In genomic region chr6:72524011-72524645, GRCh38 we compare ENCODE assay signal across 13 cellular contexts.
DNase-seq lines count a peak whose midpoint lies in the region; ATAC-seq and TF ChIP-seq lines count a peak whose summit lies in the region.
"Had no signal": no experiment of that assay in that cellular context is flagged by ENCODE, and none has a peak within 500 bp of the region (broad histone marks: within the 10 kb centered on the region; RNA-seq: fewer than 3 reads in every experiment).

No MANE protein-coding gene starts in this region.

- no peaks in the 10 kb centered on the region for H3K9me3 ChIP-seq in A673 (ENCODE audit: low read depth, low read length, poor library complexity, severe bottlenecking)

- peak; percentile 65 for DNase-seq in NCI-H2107 treated with DMSO at 0.1 percent for 48 hours (lab: John Stamatoyannopoulos, UW; ENCODE audit: unreplicated experiment)
- no peak for DNase-seq in NCI-H2107 (lab: John Stamatoyannopoulos, UW)
- peak; percentile 99 for DNase-seq in NCI-H524 (lab: John Stamatoyannopoulos, UW)
- peak; percentile 2 for DNase-seq in occipital lobe (lab: John Stamatoyannopoulos, UW)
- DNase-seq in SK-N-DZ (ENCODE audit: low spot score): no peak
- DNase-seq in A673 (ENCODE audit: low spot score): no peak
- DNase-seq: activated T-cell treated with anti-CD3 and anti-CD28 coated beads, Interleukin-2, amount 50 U/mL, for 4 hours; H9; NCI-H1048; RPMI8226; substantia nigra had no signal

- no peak overlapping the region for H3K4me3 ChIP-seq in A673 (ENCODE audit: low read depth, low read length, poor library complexity, severe bottlenecking)

- no peaks in the 10 kb centered on the region for H3K27me3 ChIP-seq in A673 (replicated peaks; ENCODE audit: insufficient read depth, low read depth, low read length, poor library complexity)

- POLR2A ChIA-PET in A673 (lab: Charles Lee; ENCODE audit: low non-redundant PET): no interaction called here

- intact Hi-C loops in A673 (cut with micrococcal nuclease; ENCODE audit: unreplicated experiment): no loop called here

- no peaks in the 10 kb centered on the region for H3K36me3 ChIP-seq in A673 (ENCODE audit: insufficient read depth, low read length, poor library complexity, severe bottlenecking)

- CTCF ChIA-PET in A673 (lab: Charles Lee): no interaction called here

- peak; percentile 54 for ATAC-seq in HG03175 (IDR thresholded peaks at IDR 0.05; ENCODE audit: unreplicated experiment)
- no peak for ATAC-seq in GM18858 (IDR thresholded peaks at IDR 0.05; ENCODE audit: unreplicated experiment)
- ATAC-seq: activated T-cell treated with anti-CD3 and anti-CD28 coated beads, Interleukin-2, amount 50 U/mL, for 4 hours had no signal

- H3K4me1 ChIP-seq in A673 (ENCODE audit: insufficient read depth, low read length, poor library complexity, severe bottlenecking): no peaks in the 10 kb centered on the region

- BruUV-seq in A673 (replicated peaks; lab: Mats Ljungman, UMichigan): no TSS peak

- no peak for TF ChIP-seq CTCF in A673 (conservative IDR thresholded peaks at IDR 0.05; ENCODE audit: low read depth, low read length)

- H3K27ac ChIP-seq in A673 (ENCODE audit: low read depth, low read length, poor library complexity, severe bottlenecking): no peak overlapping the region

Comparison
In these comparisons a context has a peak if more than half of its experiments do, and no peak if none do; other contexts are left out.
1. DNase-seq: peak in NCI-H2107 treated with DMSO at 0.1 percent for 48 hours (single experiment), NCI-H524 (2 of 2) and occipital lobe (single experiment); none in NCI-H2107 (single experiment), SK-N-DZ (single experiment) and A673 (single experiment).